ENCODE assay signal across 17 cellular contexts in the genomic region with DNA sequence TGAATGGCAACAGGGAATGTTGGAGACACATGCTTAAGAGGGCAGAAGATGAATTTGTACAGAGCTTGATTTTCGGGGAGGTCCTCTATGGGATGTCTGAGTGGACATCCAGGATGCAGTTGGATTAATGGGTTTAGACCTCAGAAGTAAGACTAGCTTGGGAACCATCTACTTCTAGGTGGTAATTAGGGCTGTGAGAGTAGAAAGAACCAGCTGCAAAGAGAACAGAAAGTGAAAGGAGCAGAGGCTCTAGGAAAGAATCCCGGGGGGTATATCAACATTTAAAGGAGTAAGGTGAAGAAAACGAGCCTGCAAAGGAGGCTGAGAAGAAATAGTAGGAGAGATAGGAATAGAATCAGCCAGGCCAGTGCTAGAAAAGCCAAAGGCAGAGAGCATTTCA. TPM values are rescaled to one million over a fixed set of nuclear protein-coding genes. Genes with fewer than 3 reads are reported as not detected.
DNase-seq lines count a peak whose midpoint lies in the region; ATAC-seq, FAIRE-seq and TF ChIP-seq lines count a peak whose summit lies in the region.
"Had no signal": no experiment of that assay in that cellular context is flagged by ENCODE, and none has a peak within 500 bp of the region (broad histone marks: within the 10 kb centered on the region; RNA-seq: fewer than 3 reads in every experiment).

No MANE protein-coding gene starts in this region.

- H3K36me3 Mint-ChIP-seq in activated CD4-positive, alpha-beta memory T cell treated with anti-CD3 and anti-CD28 coated beads for 36 hours, result peaks cover 39% of the 10 kb centered on the region
- peaks cover 63% of the 10 kb centered on the region for H3K36me3 Mint-ChIP-seq in activated CD4-positive, alpha-beta memory T cell treated with anti-CD3 and anti-CD28 coated beads, Interleukin-2, amount 10 ng/mL, durations not matched to agents 7 days and 5 days (ENCODE audit: low read depth)
- peaks cover 65% of the 10 kb centered on the region for H3K36me3 Mint-ChIP-seq in activated T-helper 2 cell treated with anti-CD3 and anti-CD28 coated beads, Interferon-gamma antibody, Interleukin-2, Interleukin-4, amounts not matched to agents 10 μg/mL and 5 μg/mL and 100 μg/mL, durations not matched to agents 14 hours and 24 hours and 36 hours (ENCODE audit: low read depth)
- H3K36me3 Mint-ChIP-seq in naive thymus-derived CD8-positive, alpha-beta T cell, result peaks cover 0 to 86% (median 3%) of the 10 kb centered on the region in 3 donors

- no peaks in the 10 kb centered on the region for H3K9me3 Mint-ChIP-seq in activated CD4-positive, alpha-beta memory T cell treated with anti-CD3 and anti-CD28 coated beads for 36 hours
- no peaks in the 10 kb centered on the region for H3K9me3 Mint-ChIP-seq in activated CD4-positive, alpha-beta memory T cell treated with anti-CD3 and anti-CD28 coated beads, Interleukin-2, amount 10 ng/mL, durations not matched to agents 7 days and 5 days
- H3K9me3 Mint-ChIP-seq in activated T-helper 2 cell treated with anti-CD3 and anti-CD28 coated beads, Interferon-gamma antibody, Interleukin-2, Interleukin-4, amounts not matched to agents 10 μg/mL and 5 μg/mL and 100 μg/mL, durations not matched to agents 14 hours and 24 hours and 36 hours, result no peaks in the 10 kb centered on the region
- H3K9me3 Mint-ChIP-seq in naive thymus-derived CD8-positive, alpha-beta T cell, result no peaks in the 10 kb centered on the region
- H3K9me3 Mint-ChIP-seq: HFFc6 had no signal

- POLR2A ChIA-PET in activated CD4-positive, alpha-beta memory T cell treated with anti-CD3 and anti-CD28 coated beads for 36 hours (lab: Charles Lee), result no interaction called here
- POLR2A ChIA-PET in activated CD4-positive, alpha-beta memory T cell treated with anti-CD3 and anti-CD28 coated beads, Interleukin-2, amount 10 ng/mL, durations not matched to agents 7 days and 5 days (lab: Charles Lee), result interaction anchor here (0.8 to 1.3 kb wide), 2 partner anchors 13 to 58 kb away, joined by 3 to 4 read pairs; a partner anchor contains a TSS
- POLR2A ChIA-PET in naive thymus-derived CD8-positive, alpha-beta T cell (lab: Charles Lee), result no interaction called here

- intact Hi-C loops in activated CD4-positive, alpha-beta memory T cell treated with anti-CD3 and anti-CD28 coated beads for 36 hours (cut with micrococcal nuclease), result no loop called here
- intact Hi-C loops in activated T-helper 2 cell treated with anti-CD3 and anti-CD28 coated beads, Interferon-gamma antibody, Interleukin-2, Interleukin-4, amounts not matched to agents 10 μg/mL and 5 μg/mL and 100 μg/mL, durations not matched to agents 14 hours and 24 hours and 36 hours (cut with micrococcal nuclease), result no loop called here

- peak; percentile 25 for ATAC-seq in HG03342 (IDR thresholded peaks at IDR 0.05; ENCODE audit: unreplicated experiment)
- ATAC-seq in naive thymus-derived CD8-positive, alpha-beta T cell, result no peak
- ATAC-seq in GM18868 (IDR thresholded peaks at IDR 0.05; ENCODE audit: unreplicated experiment), result no peak
- ATAC-seq: pancreas had no signal

- H3K4me3 Mint-ChIP-seq in activated CD4-positive, alpha-beta memory T cell treated with anti-CD3 and anti-CD28 coated beads for 36 hours, result no peak overlapping the region
- H3K4me3 Mint-ChIP-seq in activated CD4-positive, alpha-beta memory T cell treated with anti-CD3 and anti-CD28 coated beads, Interleukin-2, amount 10 ng/mL, durations not matched to agents 7 days and 5 days, result no peak overlapping the region
- no peak overlapping the region for H3K4me3 Mint-ChIP-seq in activated T-helper 2 cell treated with anti-CD3 and anti-CD28 coated beads, Interferon-gamma antibody, Interleukin-2, Interleukin-4, amounts not matched to agents 10 μg/mL and 5 μg/mL and 100 μg/mL, durations not matched to agents 14 hours and 24 hours and 36 hours (ENCODE audit: low read depth)
- peak overlapping the region in 1 of 10 donors; percentile 42 for H3K4me3 Mint-ChIP-seq in naive thymus-derived CD8-positive, alpha-beta T cell
- H3K4me3 Mint-ChIP-seq: HFFc6 had no signal

- CTCF ChIA-PET in activated CD4-positive, alpha-beta memory T cell treated with anti-CD3 and anti-CD28 coated beads for 36 hours (lab: Charles Lee), result no interaction called here
- CTCF ChIA-PET in activated CD4-positive, alpha-beta memory T cell treated with anti-CD3 and anti-CD28 coated beads, Interleukin-2, amount 10 ng/mL, durations not matched to agents 7 days and 5 days (lab: Charles Lee), result interaction anchor here (1.0 kb wide), 1 partner anchor 94 kb away, joined by 3 read pairs; no protein-coding TSS in a partner anchor

- no peak for DNase-seq in activated CD4-positive, alpha-beta memory T cell treated with anti-CD3 and anti-CD28 coated beads for 36 hours
- no peak for DNase-seq in activated CD4-positive, alpha-beta memory T cell treated with anti-CD3 and anti-CD28 coated beads, Interleukin-2, amount 10 ng/mL, durations not matched to agents 7 days and 5 days
- no peak for DNase-seq in activated T-helper 2 cell treated with anti-CD3 and anti-CD28 coated beads, Interferon-gamma antibody, Interleukin-2, Interleukin-4, amounts not matched to agents 10 μg/mL and 5 μg/mL and 100 μg/mL, durations not matched to agents 14 hours and 24 hours and 36 hours (ENCODE audit: low spot score)
- no peak for DNase-seq in naive thymus-derived CD8-positive, alpha-beta T cell
- DNase-seq in erythroblast (lab: John Stamatoyannopoulos, UW), result no peak
- no peak for DNase-seq in H54 (ENCODE audit: insufficient read length, low spot score)
- DNase-seq: amygdala, caudate nucleus, HFFc6, NCI-H1105 treated with DMSO at 0.1 percent for 48 hours, NCI-H2107, NCI-H524 treated with DMSO at 0.1 percent for 48 hours, pancreas, SHP77, sigmoid colon had no signal

- FAIRE-seq in H54 (lab: Jason Lieb, UNC), result no peak
- FAIRE-seq: pancreas had no signal

- TF ChIP-seq POLR2A in erythroblast (IDR thresholded peaks at IDR 0.05; ENCODE audit: low read length) (no peak), H54 (IDR thresholded peaks at IDR 0.05; ENCODE audit: low read depth, low read length) (no peak)

- H3K27me3 Mint-ChIP-seq in activated CD4-positive, alpha-beta memory T cell treated with anti-CD3 and anti-CD28 coated beads for 36 hours, result no peaks in the 10 kb centered on the region
- no peaks in the 10 kb centered on the region for H3K27me3 Mint-ChIP-seq in activated CD4-positive, alpha-beta memory T cell treated with anti-CD3 and anti-CD28 coated beads, Interleukin-2, amount 10 ng/mL, durations not matched to agents 7 days and 5 days
- H3K27me3 Mint-ChIP-seq in activated T-helper 2 cell treated with anti-CD3 and anti-CD28 coated beads, Interferon-gamma antibody, Interleukin-2, Interleukin-4, amounts not matched to agents 10 μg/mL and 5 μg/mL and 100 μg/mL, durations not matched to agents 14 hours and 24 hours and 36 hours (ENCODE audit: low read depth), result no peaks in the 10 kb centered on the region
- H3K27me3 Mint-ChIP-seq in naive thymus-derived CD8-positive, alpha-beta T cell, result no peaks in the 10 kb centered on the region

- H3K27ac Mint-ChIP-seq in activated CD4-positive, alpha-beta memory T cell treated with anti-CD3 and anti-CD28 coated beads for 36 hours, result peak overlapping the region; percentile 64
- no peak overlapping the region for H3K27ac Mint-ChIP-seq in activated CD4-positive, alpha-beta memory T cell treated with anti-CD3 and anti-CD28 coated beads, Interleukin-2, amount 10 ng/mL, durations not matched to agents 7 days and 5 days
- H3K27ac Mint-ChIP-seq in activated T-helper 2 cell treated with anti-CD3 and anti-CD28 coated beads, Interferon-gamma antibody, Interleukin-2, Interleukin-4, amounts not matched to agents 10 μg/mL and 5 μg/mL and 100 μg/mL, durations not matched to agents 14 hours and 24 hours and 36 hours, result peak overlapping the region; percentile 53
- peak overlapping the region in 9 of 10 donors; percentile 65 to 92 (median 80) for H3K27ac Mint-ChIP-seq in naive thymus-derived CD8-positive, alpha-beta T cell
- H3K27ac Mint-ChIP-seq: HFFc6 had no signal

- peaks cover 11% of the 10 kb centered on the region for H3K4me1 Mint-ChIP-seq in activated CD4-positive, alpha-beta memory T cell treated with anti-CD3 and anti-CD28 coated beads for 36 hours (ENCODE audit: low read depth)
- H3K4me1 Mint-ChIP-seq in activated CD4-positive, alpha-beta memory T cell treated with anti-CD3 and anti-CD28 coated beads, Interleukin-2, amount 10 ng/mL, durations not matched to agents 7 days and 5 days, result peaks cover 17% of the 10 kb centered on the region
- H3K4me1 Mint-ChIP-seq in activated T-helper 2 cell treated with anti-CD3 and anti-CD28 coated beads, Interferon-gamma antibody, Interleukin-2, Interleukin-4, amounts not matched to agents 10 μg/mL and 5 μg/mL and 100 μg/mL, durations not matched to agents 14 hours and 24 hours and 36 hours (ENCODE audit: low read depth), result peaks cover 9% of the 10 kb centered on the region
- peaks cover 14 to 39% (median 25%) of the 10 kb centered on the region in 4 donors for H3K4me1 Mint-ChIP-seq in naive thymus-derived CD8-positive, alpha-beta T cell

RNA-seq across cellular contexts. Expression of a gene that starts 29.0 kb away (rescaled TPM):
- 10 to 100 TPM; 19.5 to 20.2 TPM for total RNA-seq in activated CD4-positive, alpha-beta memory T cell treated with anti-CD3 and anti-CD28 coated beads for 36 hours
- total RNA-seq in activated CD4-positive, alpha-beta memory T cell treated with anti-CD3 and anti-CD28 coated beads, Interleukin-2, amount 10 ng/mL, durations not matched to agents 7 days and 5 days, result 10 to 100 TPM; 13.8 to 14.7 TPM
- 25.1 and 25.9 TPM in 2 replicates for total RNA-seq in activated T-helper 2 cell treated with anti-CD3 and anti-CD28 coated beads, Interferon-gamma antibody, Interleukin-2, Interleukin-4, amounts not matched to agents 10 μg/mL and 5 μg/mL and 100 μg/mL, durations not matched to agents 14 hours and 24 hours and 36 hours
- total RNA-seq in naive thymus-derived CD8-positive, alpha-beta T cell, result 10 to 100 TPM; 14.4 to 14.6 TPM
- polyA plus RNA-seq in naive thymus-derived CD8-positive, alpha-beta T cell, result 1 to 10 TPM; 4.8 to 8.5 (median 6.8) TPM

RNA-seq across cellular contexts. Expression of a gene that starts 57.8 kb away (rescaled TPM):
- 100 to 1,000 TPM; 154 to 156 TPM for total RNA-seq in activated CD4-positive, alpha-beta memory T cell treated with anti-CD3 and anti-CD28 coated beads for 36 hours
- 100 to 1,000 TPM; 214 to 219 TPM for total RNA-seq in activated CD4-positive, alpha-beta memory T cell treated with anti-CD3 and anti-CD28 coated beads, Interleukin-2, amount 10 ng/mL, durations not matched to agents 7 days and 5 days
- total RNA-seq in activated T-helper 2 cell treated with anti-CD3 and anti-CD28 coated beads, Interferon-gamma antibody, Interleukin-2, Interleukin-4, amounts not matched to agents 10 μg/mL and 5 μg/mL and 100 μg/mL, durations not matched to agents 14 hours and 24 hours and 36 hours, result 175 and 179 TPM in 2 replicates
- 100 to 1,000 TPM; 234 to 235 TPM for total RNA-seq in naive thymus-derived CD8-positive, alpha-beta T cell
- polyA plus RNA-seq in naive thymus-derived CD8-positive, alpha-beta T cell, result 100 to 1,000 TPM; 161 to 269 (median 226) TPM
